13 cellular contexts compared by ENCODE assay signal in the genomic region with DNA sequence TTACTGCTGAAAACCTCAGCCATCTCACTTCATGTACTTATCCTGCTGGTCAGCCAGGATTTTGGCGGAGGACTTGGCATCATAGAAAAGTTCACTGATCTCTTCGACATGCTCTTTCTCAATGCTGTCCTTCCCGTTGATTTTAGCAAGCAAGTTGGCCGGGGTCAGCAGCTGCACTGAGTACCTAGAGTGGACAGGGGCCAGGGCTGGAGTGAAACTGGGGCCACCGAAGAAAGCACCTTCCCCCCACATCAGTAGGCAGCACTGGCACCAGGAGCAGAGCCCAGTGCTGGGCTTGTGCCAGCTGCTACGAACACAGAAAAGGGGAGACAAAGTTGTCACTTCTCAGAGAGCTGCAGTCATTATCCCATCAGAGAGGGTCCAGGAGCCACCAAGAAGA.
"Had no signal": no experiment of that assay in that cellular context is flagged by ENCODE, and none has a peak within 500 bp of the region (broad histone marks: within the 10 kb centered on the region; RNA-seq: fewer than 3 reads in every experiment).

No MANE protein-coding gene starts in this region.

- H3K27ac ChIP-seq: gastroesophageal sphincter, thoracic aorta, upper lobe of left lung had no signal

- H3K27me3 ChIP-seq: gastroesophageal sphincter, upper lobe of left lung had no signal

- ATAC-seq: activated T-cell treated with anti-CD3 and anti-CD28 coated beads, Interleukin-2, amount 50 U/mL, for 72 hours; gastroesophageal sphincter; stimulated activated memory B cell treated with anti-CD40 and anti-IgM and Interleukin-4, amounts not matched to agents 10 μg/mL and 1 μg/mL and 100 μg/mL, for 72 hours had no signal

- H3K36me3 ChIP-seq: thoracic aorta had no signal

- H3K4me3 ChIP-seq: gastroesophageal sphincter, thoracic aorta, upper lobe of left lung had no signal

- DNase-seq: activated CD4-positive, alpha-beta T cell treated with anti-CD3 and anti-CD28 coated beads for 1 hour; activated CD8-positive, alpha-beta memory T cell treated with anti-CD3 and anti-CD28 coated beads for 24 hours; activated effector memory CD4-positive, alpha-beta T cell treated with anti-CD3 and anti-CD28 coated beads, Interleukin-2, amount 50 U/mL, for 16 hours; activated naive CD4-positive, alpha-beta T cell treated with anti-CD3 and anti-CD28 coated beads, Interleukin-2, amount 50 U/mL, for 16 hours; activated T-cell treated with anti-CD3 and anti-CD28 coated beads, Interleukin-2, amount 50 U/mL, for 72 hours; aorta; cortex of kidney; occipital lobe; stimulated activated CD4-positive, alpha-beta T cell treated with anti-CD3 and anti-CD28 coated beads, Interleukin-4, amount 100 ng/mL, for 4 hours; upper lobe of left lung had no signal

- H3K9me3 ChIP-seq: gastroesophageal sphincter, thoracic aorta, upper lobe of left lung had no signal
